Comparison of ENCODE assay signal across 31 cellular contexts in genomic region chr5:13708906-13709305, GRCh38.
"Had no signal": no experiment of that assay in that cellular context is flagged by ENCODE, and none has a peak within 500 bp of the region (broad histone marks: within the 10 kb centered on the region; RNA-seq: fewer than 3 reads in every experiment).

No MANE protein-coding gene starts in this region.

- H3K4me3 ChIP-seq: adrenal gland, body of pancreas, esophagus muscularis mucosa, gastrocnemius medialis had no signal

- H3K27ac ChIP-seq: adrenal gland, body of pancreas, esophagus muscularis mucosa, foreskin keratinocyte, gastrocnemius medialis, WERI-Rb-1 had no signal

- H3K36me3 ChIP-seq: adrenal gland, esophagus muscularis mucosa, gastrocnemius medialis, WERI-Rb-1 had no signal

- H3K9me3 ChIP-seq: adrenal gland, body of pancreas, esophagus muscularis mucosa, gastrocnemius medialis had no signal

- H3K27me3 ChIP-seq: adrenal gland, body of pancreas, esophagus muscularis mucosa, foreskin keratinocyte, gastrocnemius medialis had no signal

- DNase-seq: activated B cell treated with CpG ODN at 0.5 μM for 24 hours; activated CD4-positive, alpha-beta memory T cell treated with anti-CD3 and anti-CD28 coated beads for 36 hours; activated CD4-positive, alpha-beta T cell treated with anti-CD3 and anti-CD28 coated beads for 48 hours; activated CD8-positive, alpha-beta memory T cell treated with anti-CD3 and anti-CD28 coated beads, Interleukin-2, amount 10 ng/mL, durations not matched to agents 7 days and 5 days; activated CD8-positive, alpha-beta memory T cell treated with anti-CD3 and anti-CD28 coated beads, Interleukin-2, amount 50 U/mL, for 4 hours; activated CD8-positive, alpha-beta T cell treated with anti-CD3 and anti-CD28 coated beads, Interleukin-2, amount 10 ng/mL, durations not matched to agents 7 days and 5 days; activated effector memory CD4-positive, alpha-beta T cell treated with anti-CD3 and anti-CD28 coated beads, Interleukin-2, amount 50 U/mL, for 16 hours; activated naive CD4-positive, alpha-beta T cell treated with anti-CD3 and anti-CD28 coated beads for 36 hours; activated naive CD8-positive, alpha-beta T cell treated with anti-CD3 and anti-CD28 coated beads for 36 hours; activated naive CD8-positive, alpha-beta T cell treated with anti-CD3 and anti-CD28 coated beads, Interleukin-2, amount 50 U/mL, for 24 hours; activated T-cell treated with anti-CD3 and anti-CD28 coated beads, Interleukin-2, amount 50 U/mL, for 1 hour; activated T-cell treated with anti-CD3 and anti-CD28 coated beads, Interleukin-2, amount 50 U/mL, for 48 hours; adrenal gland; amygdala; aorta; body of pancreas; caudate nucleus; cortex of kidney; dermis blood vessel endothelial cell; effector CD4-positive, alpha-beta T cell; effector memory CD8-positive, alpha-beta T cell; erythroblast; foreskin keratinocyte; gastrocnemius medialis; glutamatergic neuron; T-helper 1 cell; T-helper 17 cell; T1000; WERI-Rb-1 had no signal

- ATAC-seq: activated CD4-positive, CD25-positive, alpha-beta regulatory T cell treated with anti-CD3 and anti-CD28 coated beads, Interleukin-2, amount 50 U/mL, for 24 hours; activated CD8-positive, alpha-beta memory T cell treated with anti-CD3 and anti-CD28 coated beads, Interleukin-2, amount 10 ng/mL, durations not matched to agents 7 days and 5 days; activated CD8-positive, alpha-beta T cell treated with anti-CD3 and anti-CD28 coated beads, Interleukin-2, amount 10 ng/mL, durations not matched to agents 7 days and 5 days; activated naive CD8-positive, alpha-beta T cell treated with anti-CD3 and anti-CD28 coated beads, Interleukin-2, amount 50 U/mL, for 24 hours; body of pancreas; effector memory CD8-positive, alpha-beta T cell; foreskin keratinocyte; gastrocnemius medialis; T-helper 17 cell had no signal

- H3K4me1 ChIP-seq: adrenal gland, body of pancreas, esophagus muscularis mucosa, foreskin keratinocyte, gastrocnemius medialis had no signal
